Comparison of ENCODE assay signal across 15 cellular contexts in the genomic region with DNA sequence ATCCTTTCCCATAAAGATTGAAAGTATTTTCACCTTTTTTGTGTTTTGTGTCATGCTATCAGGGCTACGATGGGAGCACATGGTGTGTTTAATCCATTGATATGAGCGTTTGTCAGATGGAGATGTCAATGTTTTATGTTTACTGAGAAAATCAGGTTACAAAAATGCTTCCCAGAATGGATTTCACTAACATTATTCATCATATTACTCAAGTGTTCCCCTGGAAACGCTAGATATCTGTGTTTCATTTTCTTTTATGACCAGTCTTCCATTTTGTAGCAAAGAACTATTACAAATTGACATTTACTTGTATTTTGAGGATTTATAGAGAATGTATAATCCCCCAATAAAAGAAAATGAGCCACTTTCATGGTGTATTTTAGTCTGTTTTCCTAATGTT.
A peak's percentile ranks its signal among the peaks of the same experiment; 100 is the strongest.
DNase-seq lines count a peak whose midpoint lies in the region; ATAC-seq and TF ChIP-seq lines count a peak whose summit lies in the region.
"Had no signal": no experiment of that assay in that cellular context is flagged by ENCODE, and none has a peak within 500 bp of the region (broad histone marks: within the 10 kb centered on the region; RNA-seq: fewer than 3 reads in every experiment).

No MANE protein-coding gene starts in this region.

- intact Hi-C loops in left lung (cut with DNase I): no loop called here

- no peaks in the 10 kb centered on the region for H3K27me3 ChIP-seq in left lung
- H3K27me3 ChIP-seq: spleen, upper lobe of left lung had no signal

- H3K4me3 ChIP-seq in choroid plexus epithelial cell (ENCODE audit: low read depth, low read length) (no peak overlapping the region), left lung (no peak overlapping the region)
- H3K4me3 ChIP-seq: spleen, upper lobe of left lung had no signal

- DNase-seq in AG08395 (ENCODE audit: low spot score): peak; percentile 67
- peak; percentile 70 for DNase-seq in M059J (ENCODE audit: low read depth)
- peak; percentile 83 for DNase-seq in choroid plexus epithelial cell (ENCODE audit: low read depth)
- no peak for DNase-seq in left lung
- DNase-seq in stimulated activated CD4-positive, alpha-beta T cell treated with anti-CD3 and anti-CD28 coated beads, Interleukin-4, amount 100 ng/mL, for 4 hours: no peak
- no peak for DNase-seq in mesenteric fat pad (ENCODE audit: low spot score)
- DNase-seq: activated CD4-positive, alpha-beta T cell treated with anti-CD3 and anti-CD28 coated beads, Interleukin-2, amount 50 U/mL, for 4 hours; activated effector memory CD4-positive, alpha-beta T cell treated with anti-CD3 and anti-CD28 coated beads, Interleukin-2, amount 50 U/mL, for 16 hours; Calu3; NCI-H345; spleen; T-helper 2 cell; upper lobe of left lung had no signal

- ATAC-seq in left lung: no peak
- no peak for ATAC-seq in HG02938 (IDR thresholded peaks at IDR 0.05; ENCODE audit: unreplicated experiment)
- ATAC-seq in GM19395 (IDR thresholded peaks at IDR 0.05; ENCODE audit: unreplicated experiment): no peak

- TF ChIP-seq CTCF in choroid plexus epithelial cell (conservative IDR thresholded peaks at IDR 0.05; ENCODE audit: low read depth, low read length): no peak
- TF ChIP-seq CTCF in left lung (IDR thresholded peaks at IDR 0.05): no peak

- H3K36me3 ChIP-seq in left lung: no peaks in the 10 kb centered on the region
- H3K36me3 ChIP-seq: spleen, upper lobe of left lung had no signal

- H3K27ac ChIP-seq in left lung: peak overlapping the region; percentile 46 to 63
- H3K27ac ChIP-seq: spleen had no signal

- no peaks in the 10 kb centered on the region for H3K4me1 ChIP-seq in left lung
- H3K4me1 ChIP-seq: spleen, upper lobe of left lung had no signal

- H3K9me3 ChIP-seq in left lung: peaks cover 0 to 7% of the 10 kb centered on the region in 2 donors

Comparison
In these comparisons a context has a peak if more than half of its experiments do, and no peak if none do; other contexts are left out.
1. DNase-seq: peak in AG08395 (single experiment), M059J (single experiment) and choroid plexus epithelial cell (single experiment); none in left lung (0 of 2), stimulated activated CD4-positive, alpha-beta T cell treated with anti-CD3 and anti-CD28 coated beads, Interleukin-4, amount 100 ng/mL, for 4 hours (0 of 2) and mesenteric fat pad (single experiment).